In the genomic region with DNA sequence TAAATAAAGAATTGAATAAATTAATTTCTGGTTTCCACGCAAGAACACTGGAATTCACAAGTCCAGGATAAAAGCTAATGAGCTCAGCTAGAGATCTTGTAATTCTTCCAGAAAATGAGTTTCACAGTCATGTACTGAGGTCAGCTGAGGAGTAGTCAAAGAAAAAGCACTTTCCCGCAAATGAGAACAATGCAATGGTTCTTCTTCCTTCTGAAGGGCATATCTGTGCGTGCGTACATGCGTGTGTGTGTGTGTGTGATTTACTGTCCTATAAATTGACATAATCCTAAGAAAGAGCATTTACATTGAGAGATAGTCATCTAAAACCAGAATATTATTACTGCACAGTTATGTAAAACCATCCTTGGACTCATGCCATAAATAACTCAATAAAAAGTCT, we compare ENCODE assay signal across 27 cellular contexts.
"Had no signal": no experiment of that assay in that cellular context is flagged by ENCODE, and none has a peak within 500 bp of the region (broad histone marks: within the 10 kb centered on the region; RNA-seq: fewer than 3 reads in every experiment).

No MANE protein-coding gene starts in this region.

- ATAC-seq: activated naive CD4-positive, alpha-beta T cell treated with anti-CD3 and anti-CD28 coated beads, Interleukin-2, amount 50 U/mL, for 72 hours; activated T-cell treated with anti-CD3 and anti-CD28 coated beads, Interleukin-2, amount 50 U/mL, for 72 hours; foreskin keratinocyte; gastroesophageal sphincter; heart right ventricle had no signal

- H3K36me3 ChIP-seq: ascending aorta, brain microvascular endothelial cell, colonic mucosa, esophagus muscularis mucosa, gastroesophageal sphincter, heart right ventricle had no signal

- H3K4me3 ChIP-seq: ascending aorta, colonic mucosa, esophagus muscularis mucosa, gastroesophageal sphincter, heart right ventricle, hepatocyte had no signal

- H3K79me2 ChIP-seq: hepatocyte had no signal

- H3K27ac ChIP-seq: ascending aorta, brain microvascular endothelial cell, colonic mucosa, esophagus muscularis mucosa, foreskin keratinocyte, gastroesophageal sphincter, heart right ventricle, hepatocyte had no signal

- H3K36me3 Mint-ChIP-seq: activated naive CD4-positive, alpha-beta T cell treated with anti-CD3 and anti-CD28 coated beads, Interleukin-2, amount 10 ng/mL, durations not matched to agents 7 days and 5 days; activated naive CD4-positive, alpha-beta T cell treated with anti-CD3 and anti-CD28 coated beads, Interleukin-2, amount 50 U/mL, for 72 hours; activated naive CD8-positive, alpha-beta T cell treated with anti-CD3 and anti-CD28 coated beads, Interleukin-2, amount 10 ng/mL, durations not matched to agents 7 days and 5 days had no signal

- H3K27ac Mint-ChIP-seq: activated CD4-positive, alpha-beta memory T cell treated with anti-CD3 and anti-CD28 coated beads, Interleukin-2, amount 10 ng/mL, durations not matched to agents 7 days and 5 days; activated CD4-positive, alpha-beta T cell treated with anti-CD3 and anti-CD28 coated beads, Interleukin-2, amount 10 ng/mL, durations not matched to agents 7 days and 5 days; activated naive CD4-positive, alpha-beta T cell treated with anti-CD3 and anti-CD28 coated beads, Interleukin-2, amount 10 ng/mL, durations not matched to agents 7 days and 5 days; activated naive CD4-positive, alpha-beta T cell treated with anti-CD3 and anti-CD28 coated beads, Interleukin-2, amount 50 U/mL, for 72 hours; activated naive CD8-positive, alpha-beta T cell treated with anti-CD3 and anti-CD28 coated beads, Interleukin-2, amount 10 ng/mL, durations not matched to agents 7 days and 5 days; activated T-cell treated with anti-CD3 and anti-CD28 coated beads, Interleukin-2, amount 50 U/mL, for 24 hours; activated T-cell treated with anti-CD3 and anti-CD28 coated beads, Interleukin-2, amount 50 U/mL, for 72 hours had no signal

- H3K4me1 ChIP-seq: ascending aorta, colonic mucosa, esophagus muscularis mucosa, foreskin keratinocyte, gastroesophageal sphincter, heart right ventricle had no signal

- H3K4me1 Mint-ChIP-seq: activated CD4-positive, alpha-beta memory T cell treated with anti-CD3 and anti-CD28 coated beads, Interleukin-2, amount 10 ng/mL, durations not matched to agents 7 days and 5 days; activated CD4-positive, alpha-beta T cell treated with anti-CD3 and anti-CD28 coated beads, Interleukin-2, amount 10 ng/mL, durations not matched to agents 7 days and 5 days; activated naive CD4-positive, alpha-beta T cell treated with anti-CD3 and anti-CD28 coated beads, Interleukin-2, amount 10 ng/mL, durations not matched to agents 7 days and 5 days; activated naive CD8-positive, alpha-beta T cell treated with anti-CD3 and anti-CD28 coated beads, Interleukin-2, amount 10 ng/mL, durations not matched to agents 7 days and 5 days; central memory CD8-positive, alpha-beta T cell had no signal

- H3K27me3 Mint-ChIP-seq: activated CD4-positive, alpha-beta memory T cell treated with anti-CD3 and anti-CD28 coated beads, Interleukin-2, amount 10 ng/mL, durations not matched to agents 7 days and 5 days; activated CD4-positive, alpha-beta T cell treated with anti-CD3 and anti-CD28 coated beads, Interleukin-2, amount 10 ng/mL, durations not matched to agents 7 days and 5 days; activated naive CD4-positive, alpha-beta T cell treated with anti-CD3 and anti-CD28 coated beads, Interleukin-2, amount 10 ng/mL, durations not matched to agents 7 days and 5 days; activated naive CD8-positive, alpha-beta T cell treated with anti-CD3 and anti-CD28 coated beads, Interleukin-2, amount 10 ng/mL, durations not matched to agents 7 days and 5 days; activated T-cell treated with anti-CD3 and anti-CD28 coated beads, Interleukin-2, amount 50 U/mL, for 24 hours; central memory CD8-positive, alpha-beta T cell had no signal

- H3K9me3 ChIP-seq: ascending aorta, colonic mucosa, esophagus muscularis mucosa, gastroesophageal sphincter had no signal

- H3K4me3 Mint-ChIP-seq: activated CD4-positive, alpha-beta memory T cell treated with anti-CD3 and anti-CD28 coated beads, Interleukin-2, amount 10 ng/mL, durations not matched to agents 7 days and 5 days; activated CD4-positive, alpha-beta T cell treated with anti-CD3 and anti-CD28 coated beads, Interleukin-2, amount 10 ng/mL, durations not matched to agents 7 days and 5 days; activated naive CD4-positive, alpha-beta T cell treated with anti-CD3 and anti-CD28 coated beads, Interleukin-2, amount 10 ng/mL, durations not matched to agents 7 days and 5 days; activated naive CD8-positive, alpha-beta T cell treated with anti-CD3 and anti-CD28 coated beads, Interleukin-2, amount 10 ng/mL, durations not matched to agents 7 days and 5 days; activated T-cell treated with anti-CD3 and anti-CD28 coated beads, Interleukin-2, amount 50 U/mL, for 24 hours; activated T-cell treated with anti-CD3 and anti-CD28 coated beads, Interleukin-2, amount 50 U/mL, for 72 hours; central memory CD8-positive, alpha-beta T cell had no signal

- H2AFZ ChIP-seq: hepatocyte had no signal

- H3K27me3 ChIP-seq: ascending aorta, brain microvascular endothelial cell, colonic mucosa, esophagus muscularis mucosa, foreskin keratinocyte, gastroesophageal sphincter, heart right ventricle, hepatocyte had no signal

- H3K4me2 ChIP-seq: hepatocyte had no signal

- DNase-seq: activated CD4-positive, alpha-beta memory T cell treated with anti-CD3 and anti-CD28 coated beads, Interleukin-2, amount 10 ng/mL, durations not matched to agents 7 days and 5 days; activated CD4-positive, alpha-beta T cell treated with anti-CD3 and anti-CD28 coated beads for 4 hours; activated CD4-positive, alpha-beta T cell treated with anti-CD3 and anti-CD28 coated beads, Interleukin-2, amount 10 ng/mL, durations not matched to agents 7 days and 5 days; activated CD4-positive, alpha-beta T cell treated with anti-CD3 and anti-CD28 coated beads, Interleukin-2, amount 50 U/mL, for 4 hours; activated CD4-positive, CD25-positive, alpha-beta regulatory T cell; activated CD4-positive, CD25-positive, alpha-beta regulatory T cell treated with anti-CD3 and anti-CD28 coated beads, Interleukin-2, amount 50 U/mL, for 72 hours; activated CD8-positive, alpha-beta memory T cell treated with anti-CD3 and anti-CD28 coated beads, Interleukin-2, amount 50 U/mL, for 48 hours; activated gamma-delta T cell; activated naive CD4-positive, alpha-beta T cell; activated naive CD4-positive, alpha-beta T cell treated with anti-CD3 and anti-CD28 coated beads, Interleukin-2, amount 10 ng/mL, durations not matched to agents 7 days and 5 days; activated naive CD8-positive, alpha-beta T cell treated with anti-CD3 and anti-CD28 coated beads, Interleukin-2, amount 10 ng/mL, durations not matched to agents 7 days and 5 days; activated T-cell treated with anti-CD3 and anti-CD28 coated beads for 4 hours; activated T-cell treated with anti-CD3 and anti-CD28 coated beads, Interleukin-2, amount 50 U/mL, for 24 hours; activated T-cell treated with anti-CD3 and anti-CD28 coated beads, Interleukin-2, amount 50 U/mL, for 72 hours; brain microvascular endothelial cell; colonic mucosa; effector CD8-positive, alpha-beta T cell; erythroblast; foreskin keratinocyte; heart right ventricle; T-helper 2 cell had no signal
